23 cellular contexts compared by ENCODE assay signal in the genomic region with DNA sequence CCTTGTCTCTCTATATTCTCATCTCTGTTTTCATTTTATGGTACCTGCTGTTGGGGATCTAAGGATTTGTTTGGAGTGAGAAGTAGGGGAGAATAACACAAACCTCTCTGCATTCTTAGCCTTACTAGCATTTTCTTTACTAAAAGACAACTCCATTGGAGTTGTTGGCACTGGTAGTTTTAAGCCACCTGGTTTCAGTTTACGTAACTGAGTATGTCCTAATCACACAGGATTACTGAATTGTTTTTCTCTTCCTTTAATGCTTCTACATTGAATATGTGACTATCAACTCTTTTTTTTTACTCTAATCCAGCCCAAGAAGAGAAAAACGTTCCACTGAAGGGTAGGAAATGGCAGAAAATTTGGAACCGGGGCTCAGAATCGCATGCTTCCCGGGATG. TPM values are rescaled to one million over a fixed set of nuclear protein-coding genes. Genes with fewer than 3 reads are reported as not detected.
DNase-seq lines count a peak whose midpoint lies in the region; TF ChIP-seq lines count a peak whose summit lies in the region.
"Had no signal": no experiment of that assay in that cellular context is flagged by ENCODE, and none has a peak within 500 bp of the region (broad histone marks: within the 10 kb centered on the region; RNA-seq: fewer than 3 reads in every experiment).

No MANE protein-coding gene starts in this region.

- DNase-seq in Karpas-422 = peak; percentile 35
- peak; percentile 52 for DNase-seq in amniotic epithelial cell (ENCODE audit: low read depth)
- DNase-seq in fibroblast of the aortic adventitia (ENCODE audit: low read depth) = peak; percentile 38
- no peak for DNase-seq in smooth muscle cell (lab: John Stamatoyannopoulos, UW; ENCODE audit: unreplicated experiment)
- DNase-seq in head of caudate nucleus = no peak
- no peak for DNase-seq in activated CD4-positive, CD25-positive, alpha-beta regulatory T cell (lab: John Stamatoyannopoulos, UW)
- no peak for DNase-seq in RKO (ENCODE audit: low spot score)
- DNase-seq: activated B cell treated with CpG ODN at 0.5 μM for 24 hours; activated CD8-positive, alpha-beta T cell treated with anti-CD3 and anti-CD28 coated beads for 36 hours; activated naive CD4-positive, alpha-beta T cell treated with anti-CD3 and anti-CD28 coated beads, Interleukin-2, amount 10 ng/mL, durations not matched to agents 7 days and 5 days; activated T-cell treated with anti-CD3 and anti-CD28 coated beads, Interleukin-2, amount 50 U/mL, for 4 hours; CD8-positive, alpha-beta memory T cell; DMS79 treated with DMSO at 0.1 percent for 48 hours; effector memory CD8-positive, alpha-beta T cell; kidney glomerular epithelial cell; NCI-H1436 treated with DMSO at 0.1 percent for 48 hours; NCI-H69; posterior cingulate gyrus; SK-N-SH; testis had no signal

- H3K4me2 ChIP-seq in Karpas-422 (ENCODE audit: low read depth, low read length, poor library complexity, severe bottlenecking) = no peak overlapping the region
- H3K4me2 ChIP-seq in smooth muscle cell = peak overlapping the region; percentile 22
- H3K4me2 ChIP-seq: KMS-11, SK-N-SH had no signal

- H2AFZ ChIP-seq in Karpas-422 (ENCODE audit: low read length) (no peak overlapping the region), smooth muscle cell (ENCODE audit: low read depth) (peak overlapping the region; percentile 6)

- H3K9me2 ChIP-seq in Karpas-422 (replicated peaks; ENCODE audit: insufficient read depth, low read length) = no peaks in the 10 kb centered on the region
- H3K9me2 ChIP-seq: SK-N-SH had no signal

- H3K9ac ChIP-seq in Karpas-422 (ENCODE audit: low read length) (no peak overlapping the region), smooth muscle cell (ENCODE audit: low read depth) (no peak overlapping the region)
- H3K9ac ChIP-seq: KMS-11, SK-N-SH had no signal

- H3F3A ChIP-seq in smooth muscle cell (ENCODE audit: low read depth) = peaks cover 18% of the 10 kb centered on the region

- H3K36me3 ChIP-seq in Karpas-422 (ENCODE audit: insufficient read depth, low read length) (no peaks in the 10 kb centered on the region), smooth muscle cell (ENCODE audit: low read depth) (no peaks in the 10 kb centered on the region)
- H3K36me3 ChIP-seq: ascending aorta had no signal

- intact Hi-C loops in head of caudate nucleus (cut with DNase I) = no loop called here

- no peaks in the 10 kb centered on the region for H3K79me2 ChIP-seq in Karpas-422 (ENCODE audit: low read length)
- H3K79me2 ChIP-seq in smooth muscle cell (ENCODE audit: low read depth) = no peaks in the 10 kb centered on the region

- H3K27me3 ChIP-seq in Karpas-422 (ENCODE audit: low read length) (no peaks in the 10 kb centered on the region), smooth muscle cell (ENCODE audit: low read depth) (no peaks in the 10 kb centered on the region)
- H3K27me3 ChIP-seq: ascending aorta, foreskin keratinocyte, testis had no signal

- H3K4me3 ChIP-seq in Karpas-422 (ENCODE audit: low read length) (no peak overlapping the region), fibroblast of the aortic adventitia (ENCODE audit: low read depth, low read length) (no peak overlapping the region), smooth muscle cell (no peak overlapping the region)
- H3K4me3 ChIP-seq: ascending aorta, testis had no signal

- no peak overlapping the region for H3K27ac ChIP-seq in Karpas-422 (ENCODE audit: low read length)
- peak overlapping the region; percentile 25 for H3K27ac ChIP-seq in smooth muscle cell (ENCODE audit: low read depth)
- H3K27ac ChIP-seq: foreskin keratinocyte, KMS-11, testis had no signal

- no peak for TF ChIP-seq CTCF in fibroblast of the aortic adventitia (IDR thresholded peaks at IDR 0.05; ENCODE audit: insufficient read depth, low read length)
- TF ChIP-seq CTCF in smooth muscle cell (IDR thresholded peaks at IDR 0.05; ENCODE audit: borderline replicate concordance, insufficient read depth, poor library complexity, severe bottlenecking) = no peak

- H4K20me1 ChIP-seq in Karpas-422 (ENCODE audit: insufficient read depth, low read depth, low read length) (no peaks in the 10 kb centered on the region), smooth muscle cell (ENCODE audit: low read depth) (no peaks in the 10 kb centered on the region)

- H3K9me3 ChIP-seq in Karpas-422 (ENCODE audit: low read length) (no peaks in the 10 kb centered on the region), smooth muscle cell (replicated peaks; ENCODE audit: low read depth) (no peaks in the 10 kb centered on the region)
- H3K9me3 ChIP-seq: ascending aorta, SK-N-SH, testis had no signal

- WGBS in smooth muscle cell (ENCODE audit: low lambda C conversion rate) = 85% methylated on average over 5 of the region's 5 CpGs

- H3K4me1 ChIP-seq in Karpas-422 (ENCODE audit: low read length) = no peaks in the 10 kb centered on the region
- peaks cover 30% of the 10 kb centered on the region for H3K4me1 ChIP-seq in smooth muscle cell (ENCODE audit: low read depth)
- H3K4me1 ChIP-seq: testis had no signal

RNA-seq across cellular contexts. Expression of a gene that starts 30.0 kb away (rescaled TPM):
- total RNA-seq in Karpas-422 (2014; rRNA removed; shearing (Covaris generic); ENCODE audit: low replicate concordance) = not detected in 2 replicates
- total RNA-seq in fibroblast of the aortic adventitia (ENCODE audit: low replicate concordance) = 0.81 and 6.3 TPM in 2 replicates
- 8.9 and 11.1 TPM in 2 replicates for total RNA-seq in smooth muscle cell
- 4.7 and 11.0 TPM in 2 replicates for polyA plus RNA-seq in smooth muscle cell
- total RNA-seq: activated B cell treated with CpG ODN at 0.5 μM for 24 hours; activated CD8-positive, alpha-beta T cell treated with anti-CD3 and anti-CD28 coated beads for 36 hours; CD8-positive, alpha-beta memory T cell; foreskin keratinocyte had no signal
- polyA plus RNA-seq: CD8-positive, alpha-beta memory T cell; foreskin keratinocyte had no signal

Comparison
In these comparisons a context has a peak if more than half of its experiments do, and no peak if none do; other contexts are left out.
1. DNase-seq: peak in Karpas-422 (single experiment), amniotic epithelial cell (single experiment) and fibroblast of the aortic adventitia (single experiment); none in smooth muscle cell (single experiment), head of caudate nucleus (0 of 42), activated CD4-positive, CD25-positive, alpha-beta regulatory T cell (0 of 4) and RKO (single experiment).